15 cellular contexts compared by ENCODE assay signal in genomic region chr9:23683021-23683431, GRCh38.
DNase-seq lines count a peak whose midpoint lies in the region; ATAC-seq and TF ChIP-seq lines count a peak whose summit lies in the region.
"Had no signal": no experiment of that assay in that cellular context is flagged by ENCODE, and none has a peak within 500 bp of the region (broad histone marks: within the 10 kb centered on the region; RNA-seq: fewer than 3 reads in every experiment).

No MANE protein-coding gene starts in this region.

- H3K4me3 ChIP-seq in Peyer's patch: no peak overlapping the region
- H3K4me3 ChIP-seq: gastrocnemius medialis had no signal

- TF ChIP-seq POLR2A in Peyer's patch (IDR thresholded peaks at IDR 0.05): no peak

- no peaks in the 10 kb centered on the region for H3K9me3 Mint-ChIP-seq in nephron
- H3K9me3 Mint-ChIP-seq in activated naive CD8-positive, alpha-beta T cell treated with anti-CD3 and anti-CD28 coated beads, Interleukin-2, amount 50 U/mL, for 24 hours: peaks cover 8% of the 10 kb centered on the region
- H3K9me3 Mint-ChIP-seq: activated T-cell treated with anti-CD3 and anti-CD28 coated beads, Interleukin-2, amount 50 U/mL, for 4 hours had no signal

- peaks cover 23% of the 10 kb centered on the region for H3K4me1 Mint-ChIP-seq in nephron
- H3K4me1 Mint-ChIP-seq in activated naive CD8-positive, alpha-beta T cell treated with anti-CD3 and anti-CD28 coated beads, Interleukin-2, amount 50 U/mL, for 24 hours: no peaks in the 10 kb centered on the region
- H3K4me1 Mint-ChIP-seq: stimulated activated naive CD8-positive, alpha-beta T cell treated with anti-CD3 and anti-CD28 coated beads, Interleukin-15, amount 100 ng/mL, for 72 hours had no signal

- no peak for ATAC-seq in HG02759 (IDR thresholded peaks at IDR 0.05; ENCODE audit: unreplicated experiment)
- ATAC-seq in activated naive CD8-positive, alpha-beta T cell treated with anti-CD3 and anti-CD28 coated beads, Interleukin-2, amount 50 U/mL, for 24 hours: no peak
- ATAC-seq: activated T-cell treated with anti-CD3 and anti-CD28 coated beads, Interleukin-2, amount 50 U/mL, for 4 hours; natural killer cell treated with Interleukin-12 subunit alpha and Interleukin-12 subunit beta and Interleukin-15 and Interleukin-18, amount 100 ng/mL, for 72 hours; stimulated activated naive CD8-positive, alpha-beta T cell treated with anti-CD3 and anti-CD28 coated beads, Interleukin-15, amount 100 ng/mL, for 72 hours had no signal

- no peaks in the 10 kb centered on the region for H3K27me3 ChIP-seq in Peyer's patch
- H3K27me3 ChIP-seq: gastrocnemius medialis had no signal

- DNase-seq in HPDE6-E6E7 (ENCODE audit: extremely low spot score) (peak; percentile 17), NCI-H446 treated with DMSO at 0.1 percent for 48 hours (lab: John Stamatoyannopoulos, UW) (peak; percentile 53), dermis blood vessel endothelial cell (peak; percentile 19), OCI-M2 (lab: John Stamatoyannopoulos, UW; ENCODE audit: unreplicated experiment) (no peak), Peyer's patch (no peak)
- no peak for DNase-seq in activated naive CD8-positive, alpha-beta T cell treated with anti-CD3 and anti-CD28 coated beads, Interleukin-2, amount 50 U/mL, for 24 hours
- DNase-seq: activated T-cell treated with anti-CD3 and anti-CD28 coated beads, Interleukin-2, amount 50 U/mL, for 4 hours; gastrocnemius medialis; GF-D8; HCEC 1CT; MV-4-11; stimulated activated naive CD8-positive, alpha-beta T cell treated with anti-CD3 and anti-CD28 coated beads, Interleukin-15, amount 100 ng/mL, for 72 hours had no signal

- H3K27ac ChIP-seq in Peyer's patch: no peak overlapping the region

- H3K9me3 ChIP-seq in Peyer's patch: no peaks in the 10 kb centered on the region
- H3K9me3 ChIP-seq: gastrocnemius medialis had no signal

- H3K27ac Mint-ChIP-seq in nephron: peak overlapping the region; percentile 18 to 43 (median 31)
- H3K27ac Mint-ChIP-seq in activated naive CD8-positive, alpha-beta T cell treated with anti-CD3 and anti-CD28 coated beads, Interleukin-2, amount 50 U/mL, for 24 hours: no peak overlapping the region
- H3K27ac Mint-ChIP-seq: natural killer cell treated with Interleukin-12 subunit alpha and Interleukin-12 subunit beta and Interleukin-15 and Interleukin-18, amount 100 ng/mL, for 72 hours; stimulated activated naive CD8-positive, alpha-beta T cell treated with anti-CD3 and anti-CD28 coated beads, Interleukin-15, amount 100 ng/mL, for 72 hours had no signal

- H3K27me3 Mint-ChIP-seq in nephron (ENCODE audit: low read depth): no peaks in the 10 kb centered on the region
- peaks cover 3% of the 10 kb centered on the region for H3K27me3 Mint-ChIP-seq in activated naive CD8-positive, alpha-beta T cell treated with anti-CD3 and anti-CD28 coated beads, Interleukin-2, amount 50 U/mL, for 24 hours
- H3K27me3 Mint-ChIP-seq: natural killer cell treated with Interleukin-12 subunit alpha and Interleukin-12 subunit beta and Interleukin-15 and Interleukin-18, amount 100 ng/mL, for 72 hours had no signal

- H3K4me1 ChIP-seq in Peyer's patch: no peaks in the 10 kb centered on the region

- no peak for TF ChIP-seq CTCF in nephron (IDR thresholded peaks at IDR 0.05; ENCODE audit: unreplicated experiment in 3 of 3)
- no peak for TF ChIP-seq CTCF in Peyer's patch (IDR thresholded peaks at IDR 0.05)

- H3K36me3 Mint-ChIP-seq in nephron (ENCODE audit: low read depth): no peaks in the 10 kb centered on the region
- H3K36me3 Mint-ChIP-seq in activated naive CD8-positive, alpha-beta T cell treated with anti-CD3 and anti-CD28 coated beads, Interleukin-2, amount 50 U/mL, for 24 hours (ENCODE audit: low read depth): no peaks in the 10 kb centered on the region

- H3K36me3 ChIP-seq in Peyer's patch: no peaks in the 10 kb centered on the region
- H3K36me3 ChIP-seq: gastrocnemius medialis had no signal

- H3K4me3 Mint-ChIP-seq in nephron: no peak overlapping the region
- no peak overlapping the region for H3K4me3 Mint-ChIP-seq in activated naive CD8-positive, alpha-beta T cell treated with anti-CD3 and anti-CD28 coated beads, Interleukin-2, amount 50 U/mL, for 24 hours
- H3K4me3 Mint-ChIP-seq: activated T-cell treated with anti-CD3 and anti-CD28 coated beads, Interleukin-2, amount 50 U/mL, for 4 hours; natural killer cell treated with Interleukin-12 subunit alpha and Interleukin-12 subunit beta and Interleukin-15 and Interleukin-18, amount 100 ng/mL, for 72 hours; stimulated activated naive CD8-positive, alpha-beta T cell treated with anti-CD3 and anti-CD28 coated beads, Interleukin-15, amount 100 ng/mL, for 72 hours had no signal

Comparison
In these comparisons a context has a peak if more than half of its experiments do, and no peak if none do; other contexts are left out.
1. DNase-seq: peak in HPDE6-E6E7 (single experiment), NCI-H446 treated with DMSO at 0.1 percent for 48 hours (single experiment) and dermis blood vessel endothelial cell (single experiment); none in OCI-M2 (single experiment), Peyer's patch (0 of 3) and activated naive CD8-positive, alpha-beta T cell treated with anti-CD3 and anti-CD28 coated beads, Interleukin-2, amount 50 U/mL, for 24 hours (single experiment).